In the genomic region with DNA sequence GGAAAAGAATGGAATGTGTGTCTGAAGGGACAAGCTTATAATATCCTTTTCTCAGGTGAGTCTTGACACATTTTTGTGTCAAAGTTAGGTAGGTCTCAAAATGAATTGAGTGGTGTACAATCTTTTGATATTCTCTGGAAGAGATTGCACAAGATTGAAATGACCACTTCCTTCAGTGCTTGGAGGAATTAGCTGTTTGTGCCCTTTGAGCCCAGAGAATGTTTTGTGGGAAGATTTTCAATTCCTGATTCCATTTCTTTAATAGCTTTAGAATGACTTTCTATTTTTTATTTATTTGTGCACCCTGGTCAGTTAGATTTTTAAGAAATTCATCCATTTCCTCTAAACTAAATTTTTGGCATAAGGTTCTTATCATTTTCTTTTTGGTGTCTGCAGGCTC, we compare ENCODE assay signal across 12 cellular contexts.
"Had no signal": no experiment of that assay in that cellular context is flagged by ENCODE, and none has a peak within 500 bp of the region (broad histone marks: within the 10 kb centered on the region; RNA-seq: fewer than 3 reads in every experiment).

No MANE protein-coding gene starts in this region.

- DNase-seq: activated CD4-positive, alpha-beta memory T cell treated with anti-CD3 and anti-CD28 coated beads for 36 hours; activated naive CD8-positive, alpha-beta T cell treated with anti-CD3 and anti-CD28 coated beads, Interleukin-2, amount 10 ng/mL, durations not matched to agents 7 days and 5 days; activated T-cell treated with anti-CD3 and anti-CD28 coated beads, Interleukin-2, amount 50 U/mL, for 48 hours; aorta; immature natural killer cell; left colon; naive B cell; posterior cingulate gyrus; T1000; tibial artery had no signal

- H3K4me3 ChIP-seq: right atrium auricular region, smooth muscle cell, tibial artery had no signal
